Comparison of ENCODE assay signal across 1 cellular context in genomic region chr1:54173681-54174080, GRCh38.
TF ChIP-seq lines count a peak whose summit lies in the region.

No MANE protein-coding gene starts in this region.

TF ChIP-seq in GM23338, 12 proteins besides CTCF, POLR2A, EP300 and RAD21 (continued from another document):
- no peak for TF ChIP-seq POLR2AphosphoS5 (IDR thresholded peaks at IDR 0.05; ENCODE audit: low read depth)
